9 cellular contexts compared by ENCODE assay signal in the genomic region with DNA sequence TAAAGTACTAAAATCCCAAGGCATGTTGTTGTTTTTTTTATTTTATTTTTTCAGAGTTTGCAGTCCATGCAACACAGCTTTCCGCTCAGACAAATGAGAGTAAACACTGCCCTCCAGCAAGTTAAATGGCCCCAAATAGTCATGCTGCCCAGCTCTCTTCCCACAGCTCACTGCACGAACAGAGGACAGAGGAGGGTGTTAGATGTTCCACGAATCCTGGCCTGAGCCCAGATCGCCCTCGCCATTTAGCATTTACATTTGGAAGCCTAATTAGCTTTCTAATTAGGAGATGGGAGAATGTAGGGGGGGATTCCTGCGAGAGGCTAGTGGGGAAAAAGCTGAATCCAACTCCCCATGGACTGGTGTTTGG. TPM values are rescaled to one million over a fixed set of nuclear protein-coding genes. Genes with fewer than 3 reads are reported as not detected.
DNase-seq lines count a peak whose midpoint lies in the region; TF ChIP-seq lines count a peak whose summit lies in the region.
"Had no signal": no experiment of that assay in that cellular context is flagged by ENCODE, and none has a peak within 500 bp of the region (broad histone marks: within the 10 kb centered on the region; RNA-seq: fewer than 3 reads in every experiment).

No MANE protein-coding gene starts in this region.

- no peaks in the 10 kb centered on the region for H3K9me3 ChIP-seq in HUES48 (ENCODE audit: control insufficient read depth, insufficient read depth, low read length)
- H3K9me3 ChIP-seq in neuron (ENCODE audit: low read length): no peaks in the 10 kb centered on the region
- no peaks in the 10 kb centered on the region for H3K9me3 ChIP-seq in WERI-Rb-1 (ENCODE audit: severe bottlenecking)

- H3K4me1 ChIP-seq in HUES48 (ENCODE audit: control insufficient read depth, insufficient read depth, low read length) (peaks cover 16% of the 10 kb centered on the region), neuron (ENCODE audit: insufficient read depth, low read length) (peaks cover 31% of the 10 kb centered on the region)

- intact Hi-C loops in dorsolateral prefrontal cortex (cut with DNase I): loop anchor here (2.0 to 5.0 kb wide), 8 partner anchors 72 to 198 kb away; a partner anchor contains a TSS

- H3K4me3 ChIP-seq in HUES48 (ENCODE audit: low read depth, low read length) (peak overlapping the region; percentile 59), dorsolateral prefrontal cortex (peak overlapping the region; percentile 56 to 95 (median 85)), neuron (ENCODE audit: low read length) (peak overlapping the region; percentile 55), WERI-Rb-1 (ENCODE audit: low read depth, low read length) (no peak overlapping the region)

- no peaks in the 10 kb centered on the region for H3K36me3 ChIP-seq in HUES48 (ENCODE audit: control insufficient read depth, insufficient read depth, low read length)
- H3K36me3 ChIP-seq in neuron (ENCODE audit: insufficient read depth, low read length): no peaks in the 10 kb centered on the region
- H3K36me3 ChIP-seq in WERI-Rb-1: no peaks in the 10 kb centered on the region

- no peak overlapping the region for H3K9ac ChIP-seq in HUES48 (ENCODE audit: low read depth, low read length)

- TF ChIP-seq CTCF in dorsolateral prefrontal cortex (IDR thresholded peaks at IDR 0.05 in 54 of 56, conservative IDR thresholded peaks at IDR 0.05 in 2 of 56; ENCODE audit: low read depth in 1 of 56, partially characterized antibody in 56 of 56) (peak in 1 of 56 donors; percentile 9), WERI-Rb-1 (IDR thresholded peaks at IDR 0.05; ENCODE audit: low read depth, low read length) (no peak)

- DNase-seq in C1 segment of cervical spinal cord (lab: John Stamatoyannopoulos, UW) (peak in 11 of 14 donors; percentile 15 to 64 (median 24)), dorsolateral prefrontal cortex (peak in 6 of 10 donors; percentile 11 to 56 (median 42)), DMS114 treated with DMSO at 0.1 percent for 48 hours (lab: John Stamatoyannopoulos, UW; ENCODE audit: unreplicated experiment) (no peak), SKM-1 (lab: John Stamatoyannopoulos, UW; ENCODE audit: unreplicated experiment) (no peak), midbrain (lab: John Stamatoyannopoulos, UW) (no peak), WERI-Rb-1 (no peak)
- DNase-seq: NCI-H187 had no signal

- peak overlapping the region; percentile 64 for H3K27ac ChIP-seq in HUES48 (ENCODE audit: low read depth, low read length)
- H3K27ac ChIP-seq in dorsolateral prefrontal cortex: peak overlapping the region; percentile 4 to 96 (median 91)
- no peak overlapping the region for H3K27ac ChIP-seq in WERI-Rb-1

- H2AFZ ChIP-seq in neuron (ENCODE audit: low read depth, low read length): peak overlapping the region; percentile 74

- H3K27me3 ChIP-seq in HUES48 (ENCODE audit: control insufficient read depth, insufficient read depth, low read length) (peaks cover 50% of the 10 kb centered on the region), dorsolateral prefrontal cortex (no peaks in the 10 kb centered on the region), neuron (ENCODE audit: insufficient read depth, low read length) (no peaks in the 10 kb centered on the region), WERI-Rb-1 (ENCODE audit: insufficient read depth, low read depth, severe bottlenecking) (no peaks in the 10 kb centered on the region)

RNA-seq across cellular contexts. Expression of a gene that starts 1.9 kb away (rescaled TPM):
- 10 to 100 TPM; 14.2 to 33.1 (median 26.1) TPM for total RNA-seq in dorsolateral prefrontal cortex

Comparison
In these comparisons a context has a peak if more than half of its experiments do, and no peak if none do; other contexts are left out.
1. DNase-seq: peak in C1 segment of cervical spinal cord (11 of 14) and dorsolateral prefrontal cortex (6 of 10); none in DMS114 treated with DMSO at 0.1 percent for 48 hours (single experiment), SKM-1 (single experiment), midbrain (single experiment) and WERI-Rb-1 (single experiment).